ENCODE assay signal across 8 cellular contexts in genomic region chr2:179422037-179422643, GRCh38.
DNase-seq lines count a peak whose midpoint lies in the region; ATAC-seq, FAIRE-seq and TF ChIP-seq lines count a peak whose summit lies in the region.

No MANE protein-coding gene starts in this region.

- H3K36me3 ChIP-seq in tibial nerve, result no peaks in the 10 kb centered on the region

- no peak for TF ChIP-seq EP300 in tibial nerve (IDR thresholded peaks at IDR 0.05)

- peak; percentile 65 for DNase-seq in AG08395 (ENCODE audit: low spot score)
- peak; percentile 35 for DNase-seq in NCI-H146 treated with DMSO at 0.1 percent for 48 hours (lab: John Stamatoyannopoulos, UW; ENCODE audit: unreplicated experiment)
- peak; percentile 75 for DNase-seq in myocyte (ENCODE audit: low read depth)
- DNase-seq in tibial nerve (ENCODE audit: low spot score in 2 of 2), result peak; percentile 71 to 87

- no peaks in the 10 kb centered on the region for H3K4me1 ChIP-seq in tibial nerve

- TF ChIP-seq CTCF in WI38 (IDR thresholded peaks at IDR 0.05; ENCODE audit: low read depth, low read length), result peak; percentile 77
- peak; percentile 37 to 68 (median 66) for TF ChIP-seq CTCF in tibial nerve (IDR thresholded peaks at IDR 0.05)

- H3K4me3 ChIP-seq in WI38 (ENCODE audit: low read depth, low read length) (no peak overlapping the region), tibial nerve (no peak overlapping the region)

- H3K27ac ChIP-seq in tibial nerve, result no peak overlapping the region

- no peaks in the 10 kb centered on the region for H3K9me3 ChIP-seq in tibial nerve

- H3K27me3 ChIP-seq in tibial nerve, result no peaks in the 10 kb centered on the region

- TF ChIP-seq POLR2A in tibial nerve (IDR thresholded peaks at IDR 0.05), result no peak

- peak; percentile 88 for FAIRE-seq in endometrium (lab: Jason Lieb, UNC)

- peak; percentile 86 for ATAC-seq in GM18508 (IDR thresholded peaks at IDR 0.05; ENCODE audit: insufficient read depth, unreplicated experiment)
- peak; percentile 75 for ATAC-seq in HG02938 (IDR thresholded peaks at IDR 0.05; ENCODE audit: unreplicated experiment)

- WGBS in tibial nerve, 2 donors, result 5 to 7% methylated on average over 5 of the region's 5 CpGs
